ENCODE assay signal across 8 cellular contexts in the genomic region with DNA sequence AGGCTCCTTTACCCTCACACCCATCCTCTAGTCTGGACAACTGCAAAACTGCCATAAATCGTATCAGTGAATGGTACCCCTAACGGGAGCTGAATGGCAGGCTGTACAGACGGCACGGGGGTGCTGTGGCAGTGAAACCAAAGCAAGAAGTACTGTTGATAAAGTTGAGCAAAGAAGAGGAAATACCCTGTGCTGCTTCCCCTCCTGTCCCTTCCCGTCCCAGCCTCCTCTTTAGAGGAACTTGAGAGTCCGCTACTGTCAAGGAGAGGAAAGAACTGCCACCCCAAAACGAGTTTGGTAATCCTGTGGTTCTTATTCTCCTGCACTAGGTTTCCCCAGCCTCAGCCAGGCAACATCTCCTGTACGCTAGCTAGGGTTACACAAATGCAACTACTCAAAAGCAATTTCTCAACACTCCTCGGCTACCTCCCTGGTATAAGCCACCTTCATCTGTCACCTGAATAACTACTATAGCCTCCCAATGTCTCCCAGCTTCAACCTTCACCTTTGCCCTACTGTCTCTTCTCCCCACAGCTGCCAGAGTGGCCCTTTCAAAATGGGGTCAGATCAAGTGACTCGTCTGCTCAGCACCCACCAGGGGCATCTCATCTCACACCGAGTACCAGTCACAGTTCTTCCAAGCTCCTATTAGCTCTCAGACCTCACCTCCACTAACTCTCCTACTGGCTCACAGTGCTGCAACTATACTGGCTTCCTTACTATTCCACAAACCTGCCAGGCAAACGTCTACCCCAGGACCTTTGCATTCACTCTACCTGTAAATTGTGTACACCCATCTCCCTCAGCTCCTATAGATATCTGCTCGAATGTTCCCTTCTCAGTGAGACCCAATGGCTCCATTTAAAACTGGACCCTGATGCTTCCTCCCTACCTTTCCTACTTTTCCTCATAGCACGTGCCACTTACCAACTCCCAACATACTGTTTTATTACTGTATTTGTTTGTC. TPM values are rescaled to one million over a fixed set of nuclear protein-coding genes. Genes with fewer than 3 reads are reported as not detected.
DNase-seq lines count a peak whose midpoint lies in the region; ATAC-seq lines count a peak whose summit lies in the region.

No MANE protein-coding gene starts in this region.

- no peaks in the 10 kb centered on the region for H3K9me3 Mint-ChIP-seq in activated naive CD8-positive, alpha-beta T cell treated with anti-CD3 and anti-CD28 coated beads, Interleukin-2, amount 10 ng/mL, durations not matched to agents 7 days and 5 days
- no peaks in the 10 kb centered on the region for H3K9me3 Mint-ChIP-seq in memory B cell

- POLR2A ChIA-PET in activated naive CD8-positive, alpha-beta T cell treated with anti-CD3 and anti-CD28 coated beads, Interleukin-2, amount 10 ng/mL, durations not matched to agents 7 days and 5 days (lab: Charles Lee), result interaction anchor here (1.1 to 9.3 kb wide), 4 partner anchors 10 to 171 kb away, joined by 3 to 97 read pairs (median 6); no protein-coding TSS in a partner anchor

- H3K79me2 ChIP-seq in ACC112 (ENCODE audit: control insufficient read depth, insufficient read depth, low read length, unreplicated experiment), result peaks cover 57% of the 10 kb centered on the region

- H3K36me3 Mint-ChIP-seq in activated naive CD8-positive, alpha-beta T cell treated with anti-CD3 and anti-CD28 coated beads, Interleukin-2, amount 10 ng/mL, durations not matched to agents 7 days and 5 days, result peaks cover 38% of the 10 kb centered on the region
- peaks cover 17% of the 10 kb centered on the region for H3K36me3 Mint-ChIP-seq in memory B cell

- ATAC-seq in activated naive CD8-positive, alpha-beta T cell treated with anti-CD3 and anti-CD28 coated beads, Interleukin-2, amount 10 ng/mL, durations not matched to agents 7 days and 5 days (ENCODE audit: low read depth), result peak; percentile 35
- ATAC-seq in memory B cell (ENCODE audit: low read depth) (peak; percentile 59), HG03039 (IDR thresholded peaks at IDR 0.05; ENCODE audit: unreplicated experiment) (no peak)

- H3K27ac ChIP-seq in ACC112 (ENCODE audit: low read depth, low read length), result no peak overlapping the region
- no peak overlapping the region for H3K27ac ChIP-seq in HUES6 (ENCODE audit: low read depth, low read length)

- H3K36me3 ChIP-seq in ACC112 (ENCODE audit: insufficient read depth, low read length) (peaks cover 37% of the 10 kb centered on the region), HUES6 (ENCODE audit: control insufficient read depth, insufficient read depth, low read length) (peaks cover 17% of the 10 kb centered on the region; the same call in 1 of the 2 replicates)

- no peaks in the 10 kb centered on the region for H3K27me3 Mint-ChIP-seq in activated naive CD8-positive, alpha-beta T cell treated with anti-CD3 and anti-CD28 coated beads, Interleukin-2, amount 10 ng/mL, durations not matched to agents 7 days and 5 days
- H3K27me3 Mint-ChIP-seq in memory B cell, result no peaks in the 10 kb centered on the region

- H3K4me3 Mint-ChIP-seq in activated naive CD8-positive, alpha-beta T cell treated with anti-CD3 and anti-CD28 coated beads, Interleukin-2, amount 10 ng/mL, durations not matched to agents 7 days and 5 days, result peak overlapping the region; percentile 98
- peak overlapping the region; percentile 86 for H3K4me3 Mint-ChIP-seq in memory B cell

- H3K9ac ChIP-seq in HUES6 (ENCODE audit: low read length), result no peak overlapping the region

- H3K4me3 ChIP-seq in ACC112 (ENCODE audit: low read depth, low read length) (peak overlapping the region; percentile 53), HUES6 (ENCODE audit: low read depth, low read length) (peak overlapping the region; percentile 6; the same call in 1 of the 2 replicates)

- H3K27ac Mint-ChIP-seq in activated naive CD8-positive, alpha-beta T cell treated with anti-CD3 and anti-CD28 coated beads, Interleukin-2, amount 10 ng/mL, durations not matched to agents 7 days and 5 days, result peak overlapping the region; percentile 94
- peak overlapping the region; percentile 93 for H3K27ac Mint-ChIP-seq in memory B cell

- H2AFZ ChIP-seq in ACC112 (ENCODE audit: low read length, unreplicated experiment), result no peak overlapping the region

- no peaks in the 10 kb centered on the region for H3K9me3 ChIP-seq in HUES6 (ENCODE audit: control insufficient read depth, insufficient read depth, low read depth, low read length)

- peaks cover 61% of the 10 kb centered on the region for H3K4me1 Mint-ChIP-seq in activated naive CD8-positive, alpha-beta T cell treated with anti-CD3 and anti-CD28 coated beads, Interleukin-2, amount 10 ng/mL, durations not matched to agents 7 days and 5 days
- peaks cover 45% of the 10 kb centered on the region for H3K4me1 Mint-ChIP-seq in memory B cell

- H3K4me1 ChIP-seq in ACC112 (ENCODE audit: control insufficient read depth, insufficient read depth, low read length, unreplicated experiment) (peaks cover 27% of the 10 kb centered on the region), HUES6 (ENCODE audit: control insufficient read depth, insufficient read depth, low read length) (peaks cover 27% of the 10 kb centered on the region)

- DNase-seq in activated naive CD8-positive, alpha-beta T cell treated with anti-CD3 and anti-CD28 coated beads, Interleukin-2, amount 10 ng/mL, durations not matched to agents 7 days and 5 days, result no peak
- DNase-seq in memory B cell (ENCODE audit: low spot score in 2 of 2) (peak; percentile 32 to 38), HuH-7.5 (ENCODE audit: low spot score) (no peak), SHP77 treated with DMSO at 0.1 percent for 48 hours (lab: John Stamatoyannopoulos, UW) (no peak), AG20443 (ENCODE audit: low spot score) (no peak)

- no peaks in the 10 kb centered on the region for H3K27me3 ChIP-seq in ACC112 (ENCODE audit: insufficient read depth, low read length)
- H3K27me3 ChIP-seq in HUES6 (ENCODE audit: control insufficient read depth, insufficient read depth, low read length), result no peaks in the 10 kb centered on the region

RNA-seq across cellular contexts. Expression of a gene that starts 4.1 kb away (rescaled TPM):
- 10 to 100 TPM; 70.6 to 72.9 TPM for total RNA-seq in activated naive CD8-positive, alpha-beta T cell treated with anti-CD3 and anti-CD28 coated beads, Interleukin-2, amount 10 ng/mL, durations not matched to agents 7 days and 5 days

Comparison
In these comparisons a context has a peak if more than half of its experiments do, and no peak if none do; other contexts are left out.
1. DNase-seq: peak in memory B cell (2 of 2); none in activated naive CD8-positive, alpha-beta T cell treated with anti-CD3 and anti-CD28 coated beads, Interleukin-2, amount 10 ng/mL, durations not matched to agents 7 days and 5 days (single experiment), HuH-7.5 (single experiment), SHP77 treated with DMSO at 0.1 percent for 48 hours (single experiment) and AG20443 (single experiment).